In genomic region chr15:42062284-42062806, GRCh38 we compare ENCODE assay signal across 38 cellular contexts. TPM values are rescaled to one million over a fixed set of nuclear protein-coding genes. Genes with fewer than 3 reads are reported as not detected.
"Had no signal": no experiment of that assay in that cellular context is flagged by ENCODE, and none has a peak within 500 bp of the region (broad histone marks: within the 10 kb centered on the region; RNA-seq: fewer than 3 reads in every experiment).

No MANE protein-coding gene starts in this region.

- H3K9ac ChIP-seq: SK-N-SH had no signal

- H3K27ac ChIP-seq: adrenal gland, breast epithelium, Peyer's patch, SJSA1, VCaP had no signal

- H3K36me3 ChIP-seq: adrenal gland, breast epithelium, MG63, Peyer's patch, SJSA1 had no signal

- H3K9me3 ChIP-seq: adrenal gland, body of pancreas, breast epithelium, MG63, Peyer's patch, SJSA1, SK-N-SH had no signal

- H3K4me1 ChIP-seq: breast epithelium had no signal

- H3K27me3 ChIP-seq: adrenal gland, body of pancreas, breast epithelium, MG63, Peyer's patch, SJSA1 had no signal

- DNase-seq: activated B cell treated with CpG ODN at 0.5 μM for 24 hours; activated CD4-positive, alpha-beta memory T cell treated with anti-CD3 and anti-CD28 coated beads, Interleukin-2, amount 10 ng/mL, durations not matched to agents 7 days and 5 days; activated CD4-positive, alpha-beta T cell treated with anti-CD3 and anti-CD28 coated beads for 1 hour; activated CD4-positive, alpha-beta T cell treated with anti-CD3 and anti-CD28 coated beads for 48 hours; activated CD8-positive, alpha-beta memory T cell treated with anti-CD3 and anti-CD28 coated beads for 24 hours; activated gamma-delta T cell treated with Interleukin-2 at 50 U/mL for 16 hours; activated naive CD4-positive, alpha-beta T cell treated with anti-CD3 and anti-CD28 coated beads for 36 hours; activated T-cell treated with anti-CD3 and anti-CD28 coated beads, Interleukin-2, amount 50 U/mL, for 24 hours; body of pancreas; caudate nucleus; Kasumi-1; KG1; MG63; NCI-H1048; NCI-H1105 treated with DMSO at 0.1 percent for 48 hours; NCI-H1436; NCI-H1694 treated with DMSO at 0.1 percent for 48 hours; NCI-H2029; NCI-H345; NCI-H524 treated with DMSO at 0.1 percent for 48 hours; PC-3; Peyer's patch; RPMI8226; SHP77 treated with DMSO at 0.1 percent for 48 hours; SK-N-SH; T-cell; T-helper 2 cell; T-helper 9 cell had no signal

- H3K4me2 ChIP-seq: SK-N-SH had no signal

- ATAC-seq: activated CD8-positive, alpha-beta memory T cell treated with anti-CD3 and anti-CD28 coated beads, Interleukin-2, amount 10 ng/mL, durations not matched to agents 7 days and 5 days; activated naive CD4-positive, alpha-beta T cell treated with anti-CD3 and anti-CD28 coated beads, Interleukin-2, amount 50 U/mL, for 72 hours; body of pancreas; PC-3; T-cell had no signal

- H3K4me3 ChIP-seq: adrenal gland, body of pancreas, breast epithelium, MG63, Peyer's patch, SJSA1 had no signal

RNA-seq across cellular contexts. Expression of gene PLA2G4D, which starts 32.0 kb away (rescaled TPM):
- total RNA-seq: activated B cell treated with CpG ODN at 0.5 μM for 24 hours; activated CD4-positive, alpha-beta memory T cell treated with anti-CD3 and anti-CD28 coated beads, Interleukin-2, amount 10 ng/mL, durations not matched to agents 7 days and 5 days; activated CD8-positive, alpha-beta memory T cell treated with anti-CD3 and anti-CD28 coated beads, Interleukin-2, amount 10 ng/mL, durations not matched to agents 7 days and 5 days; activated naive CD4-positive, alpha-beta T cell treated with anti-CD3 and anti-CD28 coated beads for 36 hours; activated naive CD4-positive, alpha-beta T cell treated with anti-CD3 and anti-CD28 coated beads, Interleukin-2, amount 50 U/mL, for 72 hours; activated T-helper 2 cell treated with anti-CD3 and anti-CD28 coated beads, Interferon-gamma antibody, Interleukin-2, Interleukin-4, amounts not matched to agents 10 μg/mL and 5 μg/mL and 100 μg/mL, durations not matched to agents 14 hours and 24 hours and 36 hours; astrocyte; body of pancreas; breast epithelium; NCI-H460; Peyer's patch; SJSA1; T-cell had no signal
- polyA plus RNA-seq: IgD-negative memory B cell, SK-N-SH had no signal

RNA-seq across cellular contexts. Expression of gene PLA2G4E, which starts 41.5 kb away (rescaled TPM):
- total RNA-seq: activated B cell treated with CpG ODN at 0.5 μM for 24 hours; activated CD4-positive, alpha-beta memory T cell treated with anti-CD3 and anti-CD28 coated beads, Interleukin-2, amount 10 ng/mL, durations not matched to agents 7 days and 5 days; activated naive CD4-positive, alpha-beta T cell treated with anti-CD3 and anti-CD28 coated beads for 36 hours; activated naive CD4-positive, alpha-beta T cell treated with anti-CD3 and anti-CD28 coated beads, Interleukin-2, amount 50 U/mL, for 72 hours; activated T-helper 2 cell treated with anti-CD3 and anti-CD28 coated beads, Interferon-gamma antibody, Interleukin-2, Interleukin-4, amounts not matched to agents 10 μg/mL and 5 μg/mL and 100 μg/mL, durations not matched to agents 14 hours and 24 hours and 36 hours; astrocyte; body of pancreas; breast epithelium; NCI-H460; PC-3; SJSA1; T-cell had no signal
- polyA plus RNA-seq: IgD-negative memory B cell, SK-N-SH had no signal
